ENCODE assay signal across 11 cellular contexts in genomic region chr17:58402047-58402446, GRCh38. TPM values are rescaled to one million over a fixed set of nuclear protein-coding genes. Genes with fewer than 3 reads are reported as not detected.
DNase-seq lines count a peak whose midpoint lies in the region; ATAC-seq and TF ChIP-seq lines count a peak whose summit lies in the region.
"Had no signal": no experiment of that assay in that cellular context is flagged by ENCODE, and none has a peak within 500 bp of the region (broad histone marks: within the 10 kb centered on the region; RNA-seq: fewer than 3 reads in every experiment).

No MANE protein-coding gene starts in this region.

- H3K9me3 Mint-ChIP-seq in mesothelial cell of epicardium: no peaks in the 10 kb centered on the region

- H3K27ac ChIP-seq in DND-41 (ENCODE audit: low read length) (no peak overlapping the region), HUES48 (ENCODE audit: low read depth, low read length) (peak overlapping the region; percentile 92), WERI-Rb-1 (no peak overlapping the region)
- H3K27ac ChIP-seq: body of pancreas had no signal

- peak overlapping the region; percentile 85 for H3K27ac Mint-ChIP-seq in mesothelial cell of epicardium

- DNase-seq in DND-41: peak; percentile 38
- DNase-seq in amniotic epithelial cell (ENCODE audit: low read depth): peak; percentile 81
- DNase-seq in mesothelial cell of epicardium (ENCODE audit: low spot score in 2 of 2, unreplicated experiment in 2 of 2): no peak
- DNase-seq in HEK293T (ENCODE audit: extremely low spot score): no peak
- DNase-seq in WERI-Rb-1: no peak
- no peak for DNase-seq in SHP77 treated with DMSO at 0.1 percent for 48 hours (lab: John Stamatoyannopoulos, UW)
- DNase-seq: body of pancreas, occipital lobe had no signal

- ATAC-seq in DND-41 (ENCODE audit: insufficient read depth, low read depth) (peak; percentile 91), GM21423 (IDR thresholded peaks at IDR 0.05; ENCODE audit: unreplicated experiment) (no peak)
- ATAC-seq: body of pancreas had no signal

- H3K79me2 ChIP-seq in DND-41 (ENCODE audit: insufficient read depth, low read length): no peaks in the 10 kb centered on the region

- peaks cover 24% of the 10 kb centered on the region for H3K27me3 ChIP-seq in DND-41 (ENCODE audit: insufficient read depth, low read length, poor library complexity)
- H3K27me3 ChIP-seq in HUES48 (ENCODE audit: control insufficient read depth, insufficient read depth, low read length): peaks cover 88% of the 10 kb centered on the region
- no peaks in the 10 kb centered on the region for H3K27me3 ChIP-seq in WERI-Rb-1 (ENCODE audit: insufficient read depth, low read depth, severe bottlenecking)
- H3K27me3 ChIP-seq: body of pancreas had no signal

- no peaks in the 10 kb centered on the region for H3K27me3 Mint-ChIP-seq in mesothelial cell of epicardium (ENCODE audit: low read depth)

- H3K4me3 Mint-ChIP-seq in mesothelial cell of epicardium: no peak overlapping the region

- TF ChIP-seq CTCF in DND-41 (IDR thresholded peaks at IDR 0.05; ENCODE audit: borderline replicate concordance, extremely low read depth, low read length, poor library complexity, severe bottlenecking): no peak
- no peak for TF ChIP-seq CTCF in mesothelial cell of epicardium (IDR thresholded peaks at IDR 0.05; ENCODE audit: unreplicated experiment)
- no peak for TF ChIP-seq CTCF in WERI-Rb-1 (IDR thresholded peaks at IDR 0.05; ENCODE audit: low read depth, low read length)

- H3K9ac ChIP-seq in DND-41 (ENCODE audit: low read depth, low read length) (no peak overlapping the region), HUES48 (ENCODE audit: low read depth, low read length) (no peak overlapping the region)

- no peak overlapping the region for H3K4me3 ChIP-seq in DND-41 (ENCODE audit: low read depth in 1 of 2, low read length in 2 of 2)
- H3K4me3 ChIP-seq in HUES48 (ENCODE audit: low read depth, low read length): no peak overlapping the region
- no peak overlapping the region for H3K4me3 ChIP-seq in WERI-Rb-1 (ENCODE audit: low read depth, low read length)
- H3K4me3 ChIP-seq: body of pancreas had no signal

- no peaks in the 10 kb centered on the region for H4K20me1 ChIP-seq in DND-41 (ENCODE audit: insufficient read depth, low read length)

- H3K9me3 ChIP-seq in DND-41 (ENCODE audit: insufficient read depth, low read length, severe bottlenecking): no peaks in the 10 kb centered on the region
- H3K9me3 ChIP-seq in HUES48 (ENCODE audit: control insufficient read depth, insufficient read depth, low read length): no peaks in the 10 kb centered on the region
- no peaks in the 10 kb centered on the region for H3K9me3 ChIP-seq in WERI-Rb-1 (ENCODE audit: severe bottlenecking)
- H3K9me3 ChIP-seq: body of pancreas had no signal

- H3K4me1 ChIP-seq in DND-41 (ENCODE audit: insufficient read depth, low read length) (peaks cover 7% of the 10 kb centered on the region; the same call in 1 of the 2 replicates), HUES48 (ENCODE audit: control insufficient read depth, insufficient read depth, low read length) (peaks cover 43% of the 10 kb centered on the region)

- peaks cover 87% of the 10 kb centered on the region for H3K4me1 Mint-ChIP-seq in mesothelial cell of epicardium

- H3K36me3 ChIP-seq in DND-41 (ENCODE audit: insufficient read depth, low read length) (no peaks in the 10 kb centered on the region), HUES48 (ENCODE audit: control insufficient read depth, insufficient read depth, low read length) (no peaks in the 10 kb centered on the region), WERI-Rb-1 (no peaks in the 10 kb centered on the region)

- peaks cover 6% of the 10 kb centered on the region for H3K36me3 Mint-ChIP-seq in mesothelial cell of epicardium

- CTCF ChIA-PET in HEK293T (lab: Yijun Ruan, JAX): no interaction called here

- POLR2A ChIA-PET in HEK293T (lab: Yijun Ruan, JAX): interaction anchor here (1.9 kb wide), 1 partner anchor 50 kb away, joined by 6 read pairs; the partner anchor contains the start of gene SUPT4H1

- no peak overlapping the region for H3K4me2 ChIP-seq in DND-41 (ENCODE audit: insufficient read depth, low read length)

- no peak overlapping the region for H2AFZ ChIP-seq in DND-41 (ENCODE audit: low read depth, low read length)

TF ChIP-seq in HEK293T, 16 proteins besides CTCF, POLR2A, EP300 and RAD21:
- TF ChIP-seq SUZ12 (IDR thresholded peaks at IDR 0.05): no peak
- no peak for TF ChIP-seq SP1 (IDR thresholded peaks at IDR 0.05)
- TF ChIP-seq TARDBP (IDR thresholded peaks at IDR 0.05): no peak
- TF ChIP-seq CTBP1 (IDR thresholded peaks at IDR 0.05; ENCODE audit: borderline replicate concordance): no peak
- no peak for TF ChIP-seq FOXA1 (IDR thresholded peaks at IDR 0.05)
- no peak for TF ChIP-seq L3MBTL2 (conservative IDR thresholded peaks at IDR 0.05)
- TF ChIP-seq ELF4 (IDR thresholded peaks at IDR 0.05): no peak
- no peak for TF ChIP-seq HDGF (IDR thresholded peaks at IDR 0.05; ENCODE audit: borderline replicate concordance)

RNA-seq across cellular contexts. Expression of gene RNF43, which starts 15.3 kb away (rescaled TPM):
- total RNA-seq in mesothelial cell of epicardium: 38.7 to 40.3 TPM (median 39.0 TPM) in 3 replicates
- total RNA-seq: subcutaneous adipose tissue had no signal

RNA-seq across cellular contexts. Expression of gene SUPT4H1, which starts 50.0 kb away (rescaled TPM):
- 76.8 to 90.7 TPM (median 86.6 TPM) in 3 replicates for total RNA-seq in mesothelial cell of epicardium

Comparison
In these comparisons a context has a peak if more than half of its experiments do, and no peak if none do; other contexts are left out.
1. DNase-seq: peak in DND-41 (single experiment) and amniotic epithelial cell (single experiment); none in mesothelial cell of epicardium (0 of 2), HEK293T (single experiment), WERI-Rb-1 (single experiment) and SHP77 treated with DMSO at 0.1 percent for 48 hours (single experiment).